In the genomic region with DNA sequence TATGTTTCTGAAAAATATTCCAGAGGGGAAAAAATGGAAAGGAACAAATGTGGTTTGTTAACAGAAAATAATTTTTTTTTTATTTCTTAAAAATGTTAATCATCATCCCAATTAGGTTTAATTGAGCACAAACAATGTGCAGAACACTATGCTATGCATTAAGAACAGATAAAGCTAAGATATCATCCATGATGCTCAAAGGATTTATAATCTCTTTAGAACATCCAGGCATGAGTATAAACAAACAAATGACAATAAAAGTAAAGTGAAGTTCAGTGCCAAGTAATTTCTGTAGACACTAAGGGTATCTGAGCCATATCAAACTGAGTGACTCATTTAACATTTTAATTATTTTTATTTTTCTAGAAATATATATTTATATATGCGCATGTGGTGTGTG, we compare ENCODE assay signal across 27 cellular contexts.
"Had no signal": no experiment of that assay in that cellular context is flagged by ENCODE, and none has a peak within 500 bp of the region (broad histone marks: within the 10 kb centered on the region; RNA-seq: fewer than 3 reads in every experiment).

No MANE protein-coding gene starts in this region.

- DNase-seq: stimulated activated CD4-positive, alpha-beta T cell treated with anti-CD3 and anti-CD28 coated beads, Interleukin-2, amount 100 ng/mL, for 48 hours; stimulated activated CD4-positive, alpha-beta T cell treated with anti-CD3 and anti-CD28 coated beads, Interleukin-4, amount 100 ng/mL, for 1 hour; stimulated activated CD4-positive, alpha-beta T cell treated with anti-CD3 and anti-CD28 coated beads, Interleukin-4, amount 100 ng/mL, for 24 hours; stimulated activated CD4-positive, alpha-beta T cell treated with anti-CD3 and anti-CD28 coated beads, Interleukin-4, amount 100 ng/mL, for 4 hours; stimulated activated CD8-positive, alpha-beta memory T cell treated with anti-CD3 and anti-CD28 coated beads, Interleukin-4, amount 100 ng/mL, for 48 hours; stimulated activated naive B cell treated with anti-CD40 and anti-IgM and Interleukin-4, amounts not matched to agents 10 μg/mL and 1 μg/mL and 100 μg/mL, for 72 hours; stimulated activated naive CD4-positive, alpha-beta T cell; stimulated activated naive CD4-positive, alpha-beta T cell treated with Interleukin-2 at 50 U/mL for 16 hours; stimulated activated naive CD8-positive, alpha-beta T cell treated with anti-CD3 and anti-CD28 coated beads, Interleukin-15, amount 100 ng/mL, for 72 hours; stimulated activated naive CD8-positive, alpha-beta T cell treated with anti-CD3 and anti-CD28 coated beads, Interleukin-15, Interleukin-2, amounts not matched to agents 100 U/mL and 50 U/mL, for 24 hours; stomach; substantia nigra; testis; thyroid gland; tibial artery; transverse colon; trophoblast cell; upper lobe of left lung; upper lobe of right lung; uterus had no signal

- ATAC-seq: stimulated activated effector memory CD8-positive, alpha-beta T cell treated with anti-CD3 and anti-CD28 coated beads, Interleukin-12 subunit alpha, Interleukin-12 subunit beta, amount 100 ng/mL, for 72 hours; stimulated activated memory B cell treated with anti-CD40 and anti-IgM and Interleukin-4, amounts not matched to agents 10 μg/mL and 1 μg/mL and 100 μg/mL, for 72 hours; stimulated activated naive B cell treated with anti-CD40 and anti-IgM and Interleukin-4, amounts not matched to agents 10 μg/mL and 1 μg/mL and 100 μg/mL, for 72 hours; stimulated activated naive CD8-positive, alpha-beta T cell treated with anti-CD3 and anti-CD28 coated beads, Interleukin-15, amount 100 ng/mL, for 72 hours; stimulated activated naive CD8-positive, alpha-beta T cell treated with anti-CD3 and anti-CD28 coated beads, Interleukin-15, Interleukin-2, amounts not matched to agents 100 U/mL and 50 U/mL, for 24 hours; upper lobe of right lung had no signal

- H3K27ac ChIP-seq: stomach, suprapubic skin, testis, thoracic aorta, thyroid gland, tibial artery, tibial nerve, transverse colon, upper lobe of left lung, upper lobe of right lung, uterus, vagina had no signal

- FAIRE-seq: urothelium cell line had no signal

- H3K27me3 ChIP-seq: stomach, suprapubic skin, testis, thyroid gland, tibial artery, tibial nerve, transverse colon, upper lobe of left lung, upper lobe of right lung, uterus, vagina had no signal

- H3K4me1 ChIP-seq: stomach, suprapubic skin, testis, thyroid gland, tibial artery, tibial nerve, transverse colon, upper lobe of left lung, upper lobe of right lung, uterus, vagina had no signal

- H3K9me3 ChIP-seq: suprapubic skin, testis, thyroid gland, upper lobe of right lung, uterus, vagina had no signal

- H3K36me3 ChIP-seq: stomach, suprapubic skin, thoracic aorta, thyroid gland, tibial nerve, upper lobe of left lung, upper lobe of right lung, uterus, vagina had no signal

- H3K4me3 ChIP-seq: stomach, suprapubic skin, testis, thoracic aorta, thyroid gland, tibial artery, tibial nerve, transverse colon, upper lobe of left lung, upper lobe of right lung, uterus, vagina had no signal
